ENCODE assay signal across 1 cellular context in the genomic region with DNA sequence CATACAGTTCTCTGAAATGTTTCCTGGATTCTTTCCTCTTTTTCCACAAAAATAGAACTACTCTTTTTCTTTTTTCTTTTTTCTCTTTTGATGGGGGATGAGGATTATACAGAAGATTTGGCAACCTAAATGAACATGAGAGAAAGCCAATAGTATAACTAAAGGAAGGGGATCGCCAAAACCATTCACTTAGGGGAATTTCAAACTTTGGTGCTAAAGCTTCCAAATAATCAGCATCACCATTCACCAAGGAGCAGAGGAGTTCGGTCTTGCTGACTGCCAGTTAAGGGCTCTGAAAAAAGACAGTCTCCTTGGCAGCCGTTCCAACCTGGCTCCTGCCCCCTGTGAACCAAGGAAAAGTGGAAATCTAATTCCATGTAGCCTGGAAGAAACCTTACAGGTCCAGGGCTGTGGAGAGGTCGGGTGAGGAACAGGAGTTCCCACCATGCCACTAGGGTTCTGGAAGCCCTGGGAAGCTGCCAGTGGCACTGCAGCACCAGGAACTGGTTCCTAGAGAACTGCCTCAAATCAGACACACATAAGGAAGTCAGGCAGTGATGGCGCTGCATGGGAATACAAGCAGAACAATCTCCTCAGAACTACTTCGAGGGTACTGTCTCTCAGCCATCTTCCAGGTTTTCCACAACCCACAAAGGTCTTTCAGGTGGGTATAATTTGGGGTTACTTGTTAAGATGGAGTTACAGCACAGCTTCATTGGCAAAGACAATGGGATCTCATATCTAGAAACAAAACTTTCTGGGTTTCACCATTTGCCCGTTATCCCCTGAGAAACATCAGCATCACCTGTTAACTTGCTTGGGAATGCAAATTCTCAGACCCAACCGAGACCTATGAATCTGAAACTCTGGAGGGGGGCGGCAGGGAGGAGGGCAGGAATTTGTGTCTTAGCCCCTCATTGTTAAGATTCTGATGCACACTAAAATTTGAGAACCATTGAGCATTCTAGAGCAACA.
TF ChIP-seq lines count a peak whose summit lies in the region.

No MANE protein-coding gene starts in this region.

TF ChIP-seq in GM23338, 12 proteins besides CTCF, POLR2A, EP300 and RAD21:
- TF ChIP-seq, protein P1, sequence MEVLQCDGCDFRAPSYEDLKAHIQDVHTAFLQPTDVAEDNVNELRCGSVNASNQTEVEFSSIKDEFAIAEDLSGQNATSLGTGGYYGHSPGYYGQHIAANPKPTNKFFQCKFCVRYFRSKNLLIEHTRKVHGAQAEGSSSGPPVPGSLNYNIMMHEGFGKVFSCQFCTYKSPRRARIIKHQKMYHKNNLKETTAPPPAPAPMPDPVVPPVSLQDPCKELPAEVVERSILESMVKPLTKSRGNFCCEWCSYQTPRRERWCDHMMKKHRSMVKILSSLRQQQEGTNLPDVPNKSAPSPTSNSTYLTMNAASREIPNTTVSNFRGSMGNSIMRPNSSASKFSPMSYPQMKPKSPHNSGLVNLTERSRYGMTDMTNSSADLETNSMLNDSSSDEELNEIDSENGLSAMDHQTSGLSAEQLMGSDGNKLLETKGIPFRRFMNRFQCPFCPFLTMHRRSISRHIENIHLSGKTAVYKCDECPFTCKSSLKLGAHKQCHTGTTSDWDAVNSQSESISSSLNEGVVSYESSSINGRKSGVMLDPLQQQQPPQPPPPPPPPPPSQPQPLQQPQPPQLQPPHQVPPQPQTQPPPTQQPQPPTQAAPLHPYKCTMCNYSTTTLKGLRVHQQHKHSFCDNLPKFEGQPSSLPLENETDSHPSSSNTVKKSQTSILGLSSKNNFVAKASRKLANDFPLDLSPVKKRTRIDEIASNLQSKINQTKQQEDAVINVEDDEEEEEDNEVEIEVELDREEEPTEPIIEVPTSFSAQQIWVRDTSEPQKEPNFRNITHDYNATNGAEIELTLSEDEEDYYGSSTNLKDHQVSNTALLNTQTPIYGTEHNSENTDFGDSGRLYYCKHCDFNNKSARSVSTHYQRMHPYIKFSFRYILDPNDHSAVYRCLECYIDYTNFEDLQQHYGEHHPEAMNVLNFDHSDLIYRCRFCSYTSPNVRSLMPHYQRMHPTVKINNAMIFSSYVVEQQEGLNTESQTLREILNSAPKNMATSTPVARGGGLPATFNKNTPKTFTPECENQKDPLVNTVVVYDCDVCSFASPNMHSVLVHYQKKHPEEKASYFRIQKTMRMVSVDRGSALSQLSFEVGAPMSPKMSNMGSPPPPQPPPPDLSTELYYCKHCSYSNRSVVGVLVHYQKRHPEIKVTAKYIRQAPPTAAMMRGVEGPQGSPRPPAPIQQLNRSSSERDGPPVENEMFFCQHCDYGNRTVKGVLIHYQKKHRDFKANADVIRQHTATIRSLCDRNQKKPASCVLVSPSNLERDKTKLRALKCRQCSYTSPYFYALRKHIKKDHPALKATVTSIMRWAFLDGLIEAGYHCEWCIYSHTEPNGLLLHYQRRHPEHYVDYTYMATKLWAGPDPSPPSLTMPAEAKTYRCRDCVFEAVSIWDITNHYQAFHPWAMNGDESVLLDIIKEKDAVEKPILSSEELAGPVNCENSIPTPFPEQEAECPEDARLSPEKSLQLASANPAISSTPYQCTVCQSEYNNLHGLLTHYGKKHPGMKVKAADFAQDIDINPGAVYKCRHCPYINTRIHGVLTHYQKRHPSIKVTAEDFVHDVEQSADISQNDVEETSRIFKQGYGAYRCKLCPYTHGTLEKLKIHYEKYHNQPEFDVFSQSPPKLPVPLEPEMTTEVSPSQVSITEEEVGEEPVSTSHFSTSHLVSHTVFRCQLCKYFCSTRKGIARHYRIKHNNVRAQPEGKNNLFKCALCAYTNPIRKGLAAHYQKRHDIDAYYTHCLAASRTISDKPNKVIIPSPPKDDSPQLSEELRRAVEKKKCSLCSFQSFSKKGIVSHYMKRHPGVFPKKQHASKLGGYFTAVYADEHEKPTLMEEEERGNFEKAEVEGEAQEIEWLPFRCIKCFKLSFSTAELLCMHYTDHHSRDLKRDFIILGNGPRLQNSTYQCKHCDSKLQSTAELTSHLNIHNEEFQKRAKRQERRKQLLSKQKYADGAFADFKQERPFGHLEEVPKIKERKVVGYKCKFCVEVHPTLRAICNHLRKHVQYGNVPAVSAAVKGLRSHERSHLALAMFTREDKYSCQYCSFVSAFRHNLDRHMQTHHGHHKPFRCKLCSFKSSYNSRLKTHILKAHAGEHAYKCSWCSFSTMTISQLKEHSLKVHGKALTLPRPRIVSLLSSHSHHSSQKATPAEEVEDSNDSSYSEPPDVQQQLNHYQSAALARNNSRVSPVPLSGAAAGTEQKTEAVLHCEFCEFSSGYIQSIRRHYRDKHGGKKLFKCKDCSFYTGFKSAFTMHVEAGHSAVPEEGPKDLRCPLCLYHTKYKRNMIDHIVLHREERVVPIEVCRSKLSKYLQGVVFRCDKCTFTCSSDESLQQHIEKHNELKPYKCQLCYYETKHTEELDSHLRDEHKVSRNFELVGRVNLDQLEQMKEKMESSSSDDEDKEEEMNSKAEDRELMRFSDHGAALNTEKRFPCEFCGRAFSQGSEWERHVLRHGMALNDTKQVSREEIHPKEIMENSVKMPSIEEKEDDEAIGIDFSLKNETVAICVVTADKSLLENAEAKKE (CRISPR knock-in tag; IDR thresholded peaks at IDR 0.05), result no peak
- TF ChIP-seq, protein P2, sequence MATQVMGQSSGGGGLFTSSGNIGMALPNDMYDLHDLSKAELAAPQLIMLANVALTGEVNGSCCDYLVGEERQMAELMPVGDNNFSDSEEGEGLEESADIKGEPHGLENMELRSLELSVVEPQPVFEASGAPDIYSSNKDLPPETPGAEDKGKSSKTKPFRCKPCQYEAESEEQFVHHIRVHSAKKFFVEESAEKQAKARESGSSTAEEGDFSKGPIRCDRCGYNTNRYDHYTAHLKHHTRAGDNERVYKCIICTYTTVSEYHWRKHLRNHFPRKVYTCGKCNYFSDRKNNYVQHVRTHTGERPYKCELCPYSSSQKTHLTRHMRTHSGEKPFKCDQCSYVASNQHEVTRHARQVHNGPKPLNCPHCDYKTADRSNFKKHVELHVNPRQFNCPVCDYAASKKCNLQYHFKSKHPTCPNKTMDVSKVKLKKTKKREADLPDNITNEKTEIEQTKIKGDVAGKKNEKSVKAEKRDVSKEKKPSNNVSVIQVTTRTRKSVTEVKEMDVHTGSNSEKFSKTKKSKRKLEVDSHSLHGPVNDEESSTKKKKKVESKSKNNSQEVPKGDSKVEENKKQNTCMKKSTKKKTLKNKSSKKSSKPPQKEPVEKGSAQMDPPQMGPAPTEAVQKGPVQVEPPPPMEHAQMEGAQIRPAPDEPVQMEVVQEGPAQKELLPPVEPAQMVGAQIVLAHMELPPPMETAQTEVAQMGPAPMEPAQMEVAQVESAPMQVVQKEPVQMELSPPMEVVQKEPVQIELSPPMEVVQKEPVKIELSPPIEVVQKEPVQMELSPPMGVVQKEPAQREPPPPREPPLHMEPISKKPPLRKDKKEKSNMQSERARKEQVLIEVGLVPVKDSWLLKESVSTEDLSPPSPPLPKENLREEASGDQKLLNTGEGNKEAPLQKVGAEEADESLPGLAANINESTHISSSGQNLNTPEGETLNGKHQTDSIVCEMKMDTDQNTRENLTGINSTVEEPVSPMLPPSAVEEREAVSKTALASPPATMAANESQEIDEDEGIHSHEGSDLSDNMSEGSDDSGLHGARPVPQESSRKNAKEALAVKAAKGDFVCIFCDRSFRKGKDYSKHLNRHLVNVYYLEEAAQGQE (IDR thresholded peaks at IDR 0.05; ENCODE audit: unreplicated experiment), result no peak
- TF ChIP-seq EZH2phosphoT487 (IDR thresholded peaks at IDR 0.05; ENCODE audit: unreplicated experiment) (no peak), EZH2 (IDR thresholded peaks at IDR 0.05; ENCODE audit: low read depth, unreplicated experiment) (no peak), JUNB (IDR thresholded peaks at IDR 0.05; ENCODE audit: unreplicated experiment) (no peak), STAT1 (IDR thresholded peaks at IDR 0.05; ENCODE audit: unreplicated experiment) (no peak), POLR2AphosphoS5 (IDR thresholded peaks at IDR 0.05; ENCODE audit: low read depth) (no peak), ZNF331 (CRISPR knock-in tag; IDR thresholded peaks at IDR 0.05; ENCODE audit: low read depth) (no peak), NANOG (IDR thresholded peaks at IDR 0.05; ENCODE audit: borderline replicate concordance) (no peak), CREB1 (CRISPR knock-in tag; IDR thresholded peaks at IDR 0.05; ENCODE audit: low read depth) (no peak), ZNF114 (CRISPR knock-in tag; IDR thresholded peaks at IDR 0.05) (no peak)
- TF ChIP-seq, protein P3, sequence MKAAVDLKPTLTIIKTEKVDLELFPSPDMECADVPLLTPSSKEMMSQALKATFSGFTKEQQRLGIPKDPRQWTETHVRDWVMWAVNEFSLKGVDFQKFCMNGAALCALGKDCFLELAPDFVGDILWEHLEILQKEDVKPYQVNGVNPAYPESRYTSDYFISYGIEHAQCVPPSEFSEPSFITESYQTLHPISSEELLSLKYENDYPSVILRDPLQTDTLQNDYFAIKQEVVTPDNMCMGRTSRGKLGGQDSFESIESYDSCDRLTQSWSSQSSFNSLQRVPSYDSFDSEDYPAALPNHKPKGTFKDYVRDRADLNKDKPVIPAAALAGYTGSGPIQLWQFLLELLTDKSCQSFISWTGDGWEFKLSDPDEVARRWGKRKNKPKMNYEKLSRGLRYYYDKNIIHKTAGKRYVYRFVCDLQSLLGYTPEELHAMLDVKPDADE (IDR thresholded peaks at IDR 0.05), result no peak
TF ChIP-seq in GM23338: peak in this region for 0.
